ENCODE assay signal across 1 cellular context in the genomic region with DNA sequence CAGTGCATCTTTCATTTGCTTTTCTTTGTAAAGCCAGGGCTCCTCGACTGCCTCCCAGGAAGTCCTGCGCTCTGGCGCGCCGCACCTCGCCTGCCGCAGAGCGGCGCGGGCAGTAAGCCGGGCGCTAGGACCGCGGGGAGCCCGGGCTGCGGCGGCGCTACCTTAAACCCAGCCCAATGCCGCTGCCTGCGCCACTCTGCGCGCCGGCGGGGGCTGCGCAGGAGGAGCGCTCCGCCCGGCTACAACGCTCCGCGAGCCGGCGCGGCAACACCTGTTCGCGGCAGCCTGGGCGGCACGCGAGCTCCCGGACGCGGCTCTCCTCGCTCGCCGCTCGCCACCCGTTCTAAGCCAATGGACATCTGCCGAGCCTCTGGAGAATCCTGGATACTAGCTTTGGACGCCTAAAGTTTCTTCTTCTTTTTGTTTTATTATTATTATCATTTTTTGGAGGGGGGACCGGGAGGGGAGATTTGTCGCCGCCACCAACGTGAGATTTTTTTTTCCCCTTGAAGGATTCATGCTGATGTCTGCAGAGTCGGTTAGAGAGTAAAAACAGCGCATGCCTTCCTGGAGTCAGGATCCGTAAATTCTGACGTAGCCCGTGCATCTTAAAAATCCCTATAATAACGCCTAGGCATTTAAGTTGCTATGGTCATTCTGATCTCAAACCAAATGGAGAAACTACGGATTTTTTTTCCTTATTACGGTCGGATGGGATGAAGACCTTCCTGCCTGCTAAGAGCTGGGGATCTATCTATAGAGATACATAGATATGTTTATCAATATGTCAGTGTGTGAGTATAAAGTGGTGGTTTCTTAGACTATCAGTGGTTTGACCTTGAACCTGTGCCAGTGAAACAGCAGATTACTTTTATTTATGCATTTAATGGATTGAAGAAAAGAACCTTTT.
TF ChIP-seq lines count a peak whose summit lies in the region.

A gene (plus strand): TSS at position 191 of the 910 bp plus-strand sequence. CDS start 840 bp downstream, outside the sequence.

TF ChIP-seq in WTC11, 78 proteins besides CTCF, POLR2A, EP300 and RAD21 (continued from another document and continues in another):
- TF ChIP-seq ZNF317 (CRISPR knock-in tag; IDR thresholded peaks at IDR 0.05; ENCODE audit: borderline replicate concordance, low read depth) (peak; percentile 31; the same call in 1 of the 2 replicates), GABPB1 (CRISPR knock-in tag; IDR thresholded peaks at IDR 0.05) (no peak), GRHL2 (CRISPR knock-in tag; IDR thresholded peaks at IDR 0.05; ENCODE audit: insufficient replicate concordance, severe bottlenecking) (no peak), NR2C2 (CRISPR knock-in tag; IDR thresholded peaks at IDR 0.05) (no peak), SOX15 (CRISPR knock-in tag; IDR thresholded peaks at IDR 0.05) (no peak), HMGA2 (CRISPR knock-in tag; IDR thresholded peaks at IDR 0.05) (no peak), JUN (CRISPR knock-in tag; IDR thresholded peaks at IDR 0.05) (no peak), ATF1 (CRISPR knock-in tag; IDR thresholded peaks at IDR 0.05) (no peak), ZNF138 (CRISPR knock-in tag; conservative IDR thresholded peaks at IDR 0.05) (no peak), TP53 (CRISPR knock-in tag; IDR thresholded peaks at IDR 0.05) (no peak), KAT7 (CRISPR knock-in tag; IDR thresholded peaks at IDR 0.05; ENCODE audit: borderline replicate concordance) (no peak), SMAD3 (CRISPR knock-in tag; IDR thresholded peaks at IDR 0.05; ENCODE audit: borderline replicate concordance) (no peak), CBFB (CRISPR knock-in tag; IDR thresholded peaks at IDR 0.05; ENCODE audit: low read depth) (no peak), MYBL2 (CRISPR knock-in tag; IDR thresholded peaks at IDR 0.05) (0 out of 2 replicates have a peak, but pooled peaks have one; percentile 41), SMAD4 (CRISPR knock-in tag; IDR thresholded peaks at IDR 0.05) (no peak), NFE2L1 (CRISPR knock-in tag; IDR thresholded peaks at IDR 0.05) (peak; percentile 42; the same call in 1 of the 2 replicates), NFATC4 (CRISPR knock-in tag; IDR thresholded peaks at IDR 0.05) (no peak), ZNF396 (CRISPR knock-in tag; IDR thresholded peaks at IDR 0.05; ENCODE audit: borderline replicate concordance) (no peak), MXD4 (CRISPR knock-in tag; IDR thresholded peaks at IDR 0.05; ENCODE audit: borderline replicate concordance) (no peak), ZNF121 (CRISPR knock-in tag; IDR thresholded peaks at IDR 0.05) (no peak), FOXP1 (CRISPR knock-in tag; IDR thresholded peaks at IDR 0.05; ENCODE audit: borderline replicate concordance) (no peak), ELF4 (CRISPR knock-in tag; IDR thresholded peaks at IDR 0.05; ENCODE audit: low read depth) (no peak), IRF2 (CRISPR knock-in tag; IDR thresholded peaks at IDR 0.05; ENCODE audit: borderline replicate concordance, low read depth) (no peak)
- TF ChIP-seq, protein P1, sequence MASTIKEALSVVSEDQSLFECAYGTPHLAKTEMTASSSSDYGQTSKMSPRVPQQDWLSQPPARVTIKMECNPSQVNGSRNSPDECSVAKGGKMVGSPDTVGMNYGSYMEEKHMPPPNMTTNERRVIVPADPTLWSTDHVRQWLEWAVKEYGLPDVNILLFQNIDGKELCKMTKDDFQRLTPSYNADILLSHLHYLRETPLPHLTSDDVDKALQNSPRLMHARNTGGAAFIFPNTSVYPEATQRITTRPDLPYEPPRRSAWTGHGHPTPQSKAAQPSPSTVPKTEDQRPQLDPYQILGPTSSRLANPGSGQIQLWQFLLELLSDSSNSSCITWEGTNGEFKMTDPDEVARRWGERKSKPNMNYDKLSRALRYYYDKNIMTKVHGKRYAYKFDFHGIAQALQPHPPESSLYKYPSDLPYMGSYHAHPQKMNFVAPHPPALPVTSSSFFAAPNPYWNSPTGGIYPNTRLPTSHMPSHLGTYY (CRISPR knock-in tag; IDR thresholded peaks at IDR 0.05): no peak
- TF ChIP-seq, protein P2, sequence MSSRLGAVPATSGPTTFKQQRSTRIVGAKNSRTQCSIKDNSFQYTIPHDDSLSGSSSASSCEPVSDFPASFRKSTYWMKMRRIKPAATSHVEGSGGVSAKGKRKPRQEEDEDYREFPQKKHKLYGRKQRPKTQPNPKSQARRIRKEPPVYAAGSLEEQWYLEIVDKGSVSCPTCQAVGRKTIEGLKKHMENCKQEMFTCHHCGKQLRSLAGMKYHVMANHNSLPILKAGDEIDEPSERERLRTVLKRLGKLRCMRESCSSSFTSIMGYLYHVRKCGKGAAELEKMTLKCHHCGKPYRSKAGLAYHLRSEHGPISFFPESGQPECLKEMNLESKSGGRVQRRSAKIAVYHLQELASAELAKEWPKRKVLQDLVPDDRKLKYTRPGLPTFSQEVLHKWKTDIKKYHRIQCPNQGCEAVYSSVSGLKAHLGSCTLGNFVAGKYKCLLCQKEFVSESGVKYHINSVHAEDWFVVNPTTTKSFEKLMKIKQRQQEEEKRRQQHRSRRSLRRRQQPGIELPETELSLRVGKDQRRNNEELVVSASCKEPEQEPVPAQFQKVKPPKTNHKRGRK (CRISPR knock-in tag; IDR thresholded peaks at IDR 0.05; ENCODE audit: borderline replicate concordance): no peak
- TF ChIP-seq, protein P3, sequence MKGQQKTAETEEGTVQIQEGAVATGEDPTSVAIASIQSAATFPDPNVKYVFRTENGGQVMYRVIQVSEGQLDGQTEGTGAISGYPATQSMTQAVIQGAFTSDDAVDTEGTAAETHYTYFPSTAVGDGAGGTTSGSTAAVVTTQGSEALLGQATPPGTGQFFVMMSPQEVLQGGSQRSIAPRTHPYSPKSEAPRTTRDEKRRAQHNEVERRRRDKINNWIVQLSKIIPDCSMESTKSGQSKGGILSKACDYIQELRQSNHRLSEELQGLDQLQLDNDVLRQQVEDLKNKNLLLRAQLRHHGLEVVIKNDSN (CRISPR knock-in tag; IDR thresholded peaks at IDR 0.05): no peak
- TF ChIP-seq, protein P4, sequence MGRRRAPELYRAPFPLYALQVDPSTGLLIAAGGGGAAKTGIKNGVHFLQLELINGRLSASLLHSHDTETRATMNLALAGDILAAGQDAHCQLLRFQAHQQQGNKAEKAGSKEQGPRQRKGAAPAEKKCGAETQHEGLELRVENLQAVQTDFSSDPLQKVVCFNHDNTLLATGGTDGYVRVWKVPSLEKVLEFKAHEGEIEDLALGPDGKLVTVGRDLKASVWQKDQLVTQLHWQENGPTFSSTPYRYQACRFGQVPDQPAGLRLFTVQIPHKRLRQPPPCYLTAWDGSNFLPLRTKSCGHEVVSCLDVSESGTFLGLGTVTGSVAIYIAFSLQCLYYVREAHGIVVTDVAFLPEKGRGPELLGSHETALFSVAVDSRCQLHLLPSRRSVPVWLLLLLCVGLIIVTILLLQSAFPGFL (CRISPR knock-in tag; IDR thresholded peaks at IDR 0.05; ENCODE audit: borderline replicate concordance): no peak
- TF ChIP-seq, protein P5, sequence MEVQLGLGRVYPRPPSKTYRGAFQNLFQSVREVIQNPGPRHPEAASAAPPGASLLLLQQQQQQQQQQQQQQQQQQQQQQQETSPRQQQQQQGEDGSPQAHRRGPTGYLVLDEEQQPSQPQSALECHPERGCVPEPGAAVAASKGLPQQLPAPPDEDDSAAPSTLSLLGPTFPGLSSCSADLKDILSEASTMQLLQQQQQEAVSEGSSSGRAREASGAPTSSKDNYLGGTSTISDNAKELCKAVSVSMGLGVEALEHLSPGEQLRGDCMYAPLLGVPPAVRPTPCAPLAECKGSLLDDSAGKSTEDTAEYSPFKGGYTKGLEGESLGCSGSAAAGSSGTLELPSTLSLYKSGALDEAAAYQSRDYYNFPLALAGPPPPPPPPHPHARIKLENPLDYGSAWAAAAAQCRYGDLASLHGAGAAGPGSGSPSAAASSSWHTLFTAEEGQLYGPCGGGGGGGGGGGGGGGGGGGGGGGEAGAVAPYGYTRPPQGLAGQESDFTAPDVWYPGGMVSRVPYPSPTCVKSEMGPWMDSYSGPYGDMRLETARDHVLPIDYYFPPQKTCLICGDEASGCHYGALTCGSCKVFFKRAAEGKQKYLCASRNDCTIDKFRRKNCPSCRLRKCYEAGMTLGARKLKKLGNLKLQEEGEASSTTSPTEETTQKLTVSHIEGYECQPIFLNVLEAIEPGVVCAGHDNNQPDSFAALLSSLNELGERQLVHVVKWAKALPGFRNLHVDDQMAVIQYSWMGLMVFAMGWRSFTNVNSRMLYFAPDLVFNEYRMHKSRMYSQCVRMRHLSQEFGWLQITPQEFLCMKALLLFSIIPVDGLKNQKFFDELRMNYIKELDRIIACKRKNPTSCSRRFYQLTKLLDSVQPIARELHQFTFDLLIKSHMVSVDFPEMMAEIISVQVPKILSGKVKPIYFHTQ (CRISPR knock-in tag; IDR thresholded peaks at IDR 0.05): no peak
- TF ChIP-seq, protein P6, sequence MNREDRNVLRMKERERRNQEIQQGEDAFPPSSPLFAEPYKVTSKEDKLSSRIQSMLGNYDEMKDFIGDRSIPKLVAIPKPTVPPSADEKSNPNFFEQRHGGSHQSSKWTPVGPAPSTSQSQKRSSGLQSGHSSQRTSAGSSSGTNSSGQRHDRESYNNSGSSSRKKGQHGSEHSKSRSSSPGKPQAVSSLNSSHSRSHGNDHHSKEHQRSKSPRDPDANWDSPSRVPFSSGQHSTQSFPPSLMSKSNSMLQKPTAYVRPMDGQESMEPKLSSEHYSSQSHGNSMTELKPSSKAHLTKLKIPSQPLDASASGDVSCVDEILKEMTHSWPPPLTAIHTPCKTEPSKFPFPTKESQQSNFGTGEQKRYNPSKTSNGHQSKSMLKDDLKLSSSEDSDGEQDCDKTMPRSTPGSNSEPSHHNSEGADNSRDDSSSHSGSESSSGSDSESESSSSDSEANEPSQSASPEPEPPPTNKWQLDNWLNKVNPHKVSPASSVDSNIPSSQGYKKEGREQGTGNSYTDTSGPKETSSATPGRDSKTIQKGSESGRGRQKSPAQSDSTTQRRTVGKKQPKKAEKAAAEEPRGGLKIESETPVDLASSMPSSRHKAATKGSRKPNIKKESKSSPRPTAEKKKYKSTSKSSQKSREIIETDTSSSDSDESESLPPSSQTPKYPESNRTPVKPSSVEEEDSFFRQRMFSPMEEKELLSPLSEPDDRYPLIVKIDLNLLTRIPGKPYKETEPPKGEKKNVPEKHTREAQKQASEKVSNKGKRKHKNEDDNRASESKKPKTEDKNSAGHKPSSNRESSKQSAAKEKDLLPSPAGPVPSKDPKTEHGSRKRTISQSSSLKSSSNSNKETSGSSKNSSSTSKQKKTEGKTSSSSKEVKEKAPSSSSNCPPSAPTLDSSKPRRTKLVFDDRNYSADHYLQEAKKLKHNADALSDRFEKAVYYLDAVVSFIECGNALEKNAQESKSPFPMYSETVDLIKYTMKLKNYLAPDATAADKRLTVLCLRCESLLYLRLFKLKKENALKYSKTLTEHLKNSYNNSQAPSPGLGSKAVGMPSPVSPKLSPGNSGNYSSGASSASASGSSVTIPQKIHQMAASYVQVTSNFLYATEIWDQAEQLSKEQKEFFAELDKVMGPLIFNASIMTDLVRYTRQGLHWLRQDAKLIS (CRISPR knock-in tag; IDR thresholded peaks at IDR 0.05; ENCODE audit: borderline replicate concordance): no peak
- TF ChIP-seq, protein P7, sequence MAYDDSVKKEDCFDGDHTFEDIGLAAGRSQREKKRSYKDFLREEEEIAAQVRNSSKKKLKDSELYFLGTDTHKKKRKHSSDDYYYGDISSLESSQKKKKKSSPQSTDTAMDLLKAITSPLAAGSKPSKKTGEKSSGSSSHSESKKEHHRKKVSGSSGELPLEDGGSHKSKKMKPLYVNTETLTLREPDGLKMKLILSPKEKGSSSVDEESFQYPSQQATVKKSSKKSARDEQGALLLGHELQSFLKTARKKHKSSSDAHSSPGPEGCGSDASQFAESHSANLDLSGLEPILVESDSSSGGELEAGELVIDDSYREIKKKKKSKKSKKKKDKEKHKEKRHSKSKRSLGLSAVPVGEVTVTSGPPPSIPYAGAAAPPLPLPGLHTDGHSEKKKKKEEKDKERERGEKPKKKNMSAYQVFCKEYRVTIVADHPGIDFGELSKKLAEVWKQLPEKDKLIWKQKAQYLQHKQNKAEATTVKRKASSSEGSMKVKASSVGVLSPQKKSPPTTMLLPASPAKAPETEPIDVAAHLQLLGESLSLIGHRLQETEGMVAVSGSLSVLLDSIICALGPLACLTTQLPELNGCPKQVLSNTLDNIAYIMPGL (CRISPR knock-in tag; IDR thresholded peaks at IDR 0.05): peak; percentile 61; the same call in 1 of the 2 replicates
- TF ChIP-seq, protein P8, sequence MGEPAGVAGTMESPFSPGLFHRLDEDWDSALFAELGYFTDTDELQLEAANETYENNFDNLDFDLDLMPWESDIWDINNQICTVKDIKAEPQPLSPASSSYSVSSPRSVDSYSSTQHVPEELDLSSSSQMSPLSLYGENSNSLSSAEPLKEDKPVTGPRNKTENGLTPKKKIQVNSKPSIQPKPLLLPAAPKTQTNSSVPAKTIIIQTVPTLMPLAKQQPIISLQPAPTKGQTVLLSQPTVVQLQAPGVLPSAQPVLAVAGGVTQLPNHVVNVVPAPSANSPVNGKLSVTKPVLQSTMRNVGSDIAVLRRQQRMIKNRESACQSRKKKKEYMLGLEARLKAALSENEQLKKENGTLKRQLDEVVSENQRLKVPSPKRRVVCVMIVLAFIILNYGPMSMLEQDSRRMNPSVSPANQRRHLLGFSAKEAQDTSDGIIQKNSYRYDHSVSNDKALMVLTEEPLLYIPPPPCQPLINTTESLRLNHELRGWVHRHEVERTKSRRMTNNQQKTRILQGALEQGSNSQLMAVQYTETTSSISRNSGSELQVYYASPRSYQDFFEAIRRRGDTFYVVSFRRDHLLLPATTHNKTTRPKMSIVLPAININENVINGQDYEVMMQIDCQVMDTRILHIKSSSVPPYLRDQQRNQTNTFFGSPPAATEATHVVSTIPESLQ (CRISPR knock-in tag; IDR thresholded peaks at IDR 0.05): no peak
- TF ChIP-seq, protein P9, sequence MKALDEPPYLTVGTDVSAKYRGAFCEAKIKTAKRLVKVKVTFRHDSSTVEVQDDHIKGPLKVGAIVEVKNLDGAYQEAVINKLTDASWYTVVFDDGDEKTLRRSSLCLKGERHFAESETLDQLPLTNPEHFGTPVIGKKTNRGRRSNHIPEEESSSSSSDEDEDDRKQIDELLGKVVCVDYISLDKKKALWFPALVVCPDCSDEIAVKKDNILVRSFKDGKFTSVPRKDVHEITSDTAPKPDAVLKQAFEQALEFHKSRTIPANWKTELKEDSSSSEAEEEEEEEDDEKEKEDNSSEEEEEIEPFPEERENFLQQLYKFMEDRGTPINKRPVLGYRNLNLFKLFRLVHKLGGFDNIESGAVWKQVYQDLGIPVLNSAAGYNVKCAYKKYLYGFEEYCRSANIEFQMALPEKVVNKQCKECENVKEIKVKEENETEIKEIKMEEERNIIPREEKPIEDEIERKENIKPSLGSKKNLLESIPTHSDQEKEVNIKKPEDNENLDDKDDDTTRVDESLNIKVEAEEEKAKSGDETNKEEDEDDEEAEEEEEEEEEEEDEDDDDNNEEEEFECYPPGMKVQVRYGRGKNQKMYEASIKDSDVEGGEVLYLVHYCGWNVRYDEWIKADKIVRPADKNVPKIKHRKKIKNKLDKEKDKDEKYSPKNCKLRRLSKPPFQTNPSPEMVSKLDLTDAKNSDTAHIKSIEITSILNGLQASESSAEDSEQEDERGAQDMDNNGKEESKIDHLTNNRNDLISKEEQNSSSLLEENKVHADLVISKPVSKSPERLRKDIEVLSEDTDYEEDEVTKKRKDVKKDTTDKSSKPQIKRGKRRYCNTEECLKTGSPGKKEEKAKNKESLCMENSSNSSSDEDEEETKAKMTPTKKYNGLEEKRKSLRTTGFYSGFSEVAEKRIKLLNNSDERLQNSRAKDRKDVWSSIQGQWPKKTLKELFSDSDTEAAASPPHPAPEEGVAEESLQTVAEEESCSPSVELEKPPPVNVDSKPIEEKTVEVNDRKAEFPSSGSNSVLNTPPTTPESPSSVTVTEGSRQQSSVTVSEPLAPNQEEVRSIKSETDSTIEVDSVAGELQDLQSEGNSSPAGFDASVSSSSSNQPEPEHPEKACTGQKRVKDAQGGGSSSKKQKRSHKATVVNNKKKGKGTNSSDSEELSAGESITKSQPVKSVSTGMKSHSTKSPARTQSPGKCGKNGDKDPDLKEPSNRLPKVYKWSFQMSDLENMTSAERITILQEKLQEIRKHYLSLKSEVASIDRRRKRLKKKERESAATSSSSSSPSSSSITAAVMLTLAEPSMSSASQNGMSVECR (CRISPR knock-in tag; IDR thresholded peaks at IDR 0.05; ENCODE audit: borderline replicate concordance): peak; percentile 71; the same call in 1 of the 2 replicates
